In genomic region chr22:45831394-45831793, GRCh38 we compare ENCODE assay signal across 11 cellular contexts.
A peak's percentile ranks its signal among the peaks of the same experiment; 100 is the strongest.
DNase-seq lines count a peak whose midpoint lies in the region; ATAC-seq, FAIRE-seq and TF ChIP-seq lines count a peak whose summit lies in the region.
"Had no signal": no experiment of that assay in that cellular context is flagged by ENCODE, and none has a peak within 500 bp of the region (broad histone marks: within the 10 kb centered on the region; RNA-seq: fewer than 3 reads in every experiment).

No MANE protein-coding gene starts in this region.

- no peak overlapping the region for H4K5ac ChIP-seq in H1 (ENCODE audit: insufficient read length, low read depth, low read length)

- H3K27me3 ChIP-seq in MM.1S (replicated peaks; ENCODE audit: insufficient read depth, low read length) (no peaks in the 10 kb centered on the region), H1 (replicated peaks in 1 of 4; ENCODE audit: control insufficient read depth in 3 of 4, extremely low read depth in 1 of 4, insufficient read depth in 3 of 4, low read length in 3 of 4) (no peaks in the 10 kb centered on the region), parathyroid adenoma (ENCODE audit: control insufficient read depth, insufficient read depth, low read length) (no peaks in the 10 kb centered on the region)

- H2AK5ac ChIP-seq in H1 (ENCODE audit: low read depth, low read length) = no peak overlapping the region; the same call in 1 of the 2 replicates

- H3K9me3 ChIP-seq in MM.1S (replicated peaks; ENCODE audit: insufficient read depth, low read length) (no peaks in the 10 kb centered on the region), H1 (ENCODE audit: insufficient read depth in 2 of 2, low read depth in 1 of 2, low read length in 1 of 2) (no peaks in the 10 kb centered on the region), parathyroid adenoma (ENCODE audit: control insufficient read depth, low read length) (no peaks in the 10 kb centered on the region)

- H4K20me1 ChIP-seq in MM.1S (ENCODE audit: insufficient read depth, low read length) (no peaks in the 10 kb centered on the region), H1 (replicated peaks in 1 of 2; ENCODE audit: control insufficient read depth in 1 of 2, insufficient read depth in 2 of 2, low read length in 2 of 2) (peaks cover 4 to 6% of the 10 kb centered on the region in 2 experiments)

- H3K4ac ChIP-seq in H1 (replicated peaks; ENCODE audit: insufficient read length, low read depth, low read length) = no peak overlapping the region

- WGBS in H1 (ENCODE audit: extremely low coverage in 1 of 2, insufficient coverage in 1 of 2, insufficient read length in 1 of 2, insufficient replicate concordance in 2 of 2, low coverage in 1 of 2, low lambda C conversion rate in 2 of 2, missing lambda C conversion rate in 1 of 2), 2 experiments = 85% methylated on average over 2 of the region's 2 CpGs; no CpG with 5 or more reads in 1 of the 2 experiments

- no peak overlapping the region for H2BK120ac ChIP-seq in H1 (replicated peaks; ENCODE audit: low read depth, low read length)

- H3K4me1 ChIP-seq in MM.1S (ENCODE audit: low read length) (no peaks in the 10 kb centered on the region), H1 (replicated peaks in 1 of 4; ENCODE audit: control insufficient read depth in 3 of 4, insufficient read depth in 4 of 4, low read length in 3 of 4) (peaks cover 0 to 5% (median 0%) of the 10 kb centered on the region in 4 experiments; a peak in 1 of 7 replicates), parathyroid adenoma (no peaks in the 10 kb centered on the region)

- no peak overlapping the region for H2BK5ac ChIP-seq in H1 (ENCODE audit: low read depth, low read length)

- no peak overlapping the region for H2BK15ac ChIP-seq in H1 (ENCODE audit: low read length)

- no peak overlapping the region for H2BK12ac ChIP-seq in H1 (ENCODE audit: low read depth, low read length)

- H4K91ac ChIP-seq in H1 (replicated peaks; ENCODE audit: insufficient read length, low read length) = no peak overlapping the region

- peak; percentile 44 to 48 for TF ChIP-seq RAD21 in H1 (IDR thresholded peaks at IDR 0.05 in 1 of 2, conservative IDR thresholded peaks at IDR 0.05 in 1 of 2; ENCODE audit: low read depth in 2 of 2, low read length in 2 of 2)

- no peaks in the 10 kb centered on the region for H3K36me3 ChIP-seq in MM.1S (replicated peaks; ENCODE audit: insufficient read depth, low read length)
- peaks cover 0 to 10% (median 0%) of the 10 kb centered on the region in 4 experiments; a peak in 2 of 8 replicates for H3K36me3 ChIP-seq in H1 (ENCODE audit: control insufficient read depth in 2 of 4, insufficient read depth in 4 of 4, low read length in 3 of 4)
- no peaks in the 10 kb centered on the region for H3K36me3 ChIP-seq in parathyroid adenoma (ENCODE audit: control insufficient read depth, insufficient read depth, low read length)

- peak; percentile 54 for TF ChIP-seq CTCF in GM12864 (IDR thresholded peaks at IDR 0.05; ENCODE audit: low read depth, low read length, missing control alignments)
- peak; percentile 26; the same call in 1 of the 2 replicates for TF ChIP-seq CTCF in MM.1S (IDR thresholded peaks at IDR 0.05; ENCODE audit: low read length)
- peak in 2 of 3 experiments; percentile 15 to 45; a peak in 2 of 4 replicates for TF ChIP-seq CTCF in H1 (IDR thresholded peaks at IDR 0.05; ENCODE audit: control extremely low read depth in 1 of 3, insufficient read depth in 1 of 3, low read depth in 1 of 3, low read length in 3 of 3)
- peak; percentile 32 for TF ChIP-seq CTCF in parathyroid adenoma (IDR thresholded peaks at IDR 0.05)

- H2AFZ ChIP-seq in MM.1S (ENCODE audit: low read length) (no peak overlapping the region), H1 (ENCODE audit: low read length) (no peak overlapping the region), parathyroid adenoma (no peak overlapping the region)

- no peak overlapping the region for H3K9ac ChIP-seq in MM.1S (ENCODE audit: low read length)
- no peak overlapping the region for H3K9ac ChIP-seq in H1 (replicated peaks in 1 of 4; ENCODE audit: extremely low read depth in 1 of 4, low read depth in 3 of 4, low read length in 3 of 4)
- no peak overlapping the region for H3K9ac ChIP-seq in parathyroid adenoma

- CTCF ChIA-PET in H1 (lab: Charles Lee; ENCODE audit: partially characterized antibody) = interaction anchor here (0.7 to 3.1 kb wide), 23 partner anchors 9 to 202 kb away, joined by 3 to 15 read pairs (median 5); no protein-coding TSS in a partner anchor

- no peaks in the 10 kb centered on the region for H3K79me1 ChIP-seq in H1 (ENCODE audit: low read depth, low read length)

- H3K23me2 ChIP-seq in H1 (ENCODE audit: low read depth, low read length) = no peaks in the 10 kb centered on the region; the same call in 1 of the 2 replicates

- no peak for ATAC-seq in HG03432 (IDR thresholded peaks at IDR 0.05; ENCODE audit: unreplicated experiment)

- H3K23ac ChIP-seq in H1 (ENCODE audit: insufficient read length) = no peak overlapping the region

- no peak overlapping the region for H2BK20ac ChIP-seq in H1 (ENCODE audit: low read length)

- FAIRE-seq in H1 (lab: Jason Lieb, UNC) = no peak
- FAIRE-seq: GM12891 had no signal

- POLR2A ChIA-PET in H1 (lab: Charles Lee; ENCODE audit: partially characterized antibody) = no interaction called here

- no peak for DNase-seq in GM12864 (ENCODE audit: low read depth)
- DNase-seq in MM.1S = no peak
- no peak for DNase-seq in H1 (ENCODE audit: low read depth in 1 of 2, low spot score in 2 of 2)
- DNase-seq in activated T-cell treated with anti-CD3 and anti-CD28 coated beads, Interleukin-2, amount 50 U/mL, for 1 hour = no peak
- DNase-seq in NCI-H2227 treated with DMSO at 0.1 percent for 48 hours (lab: John Stamatoyannopoulos, UW) = no peak
- no peak for DNase-seq in NCI-H774 (lab: John Stamatoyannopoulos, UW)
- DNase-seq: activated B cell treated with CpG ODN at 0.5 μM for 24 hours, NCI-H524 treated with DMSO at 0.1 percent for 48 hours had no signal

- H3K56ac ChIP-seq in H1 (replicated peaks; ENCODE audit: insufficient read length, low read depth, low read length) = no peak overlapping the region

- H3K79me2 ChIP-seq in MM.1S (ENCODE audit: low read length) (no peaks in the 10 kb centered on the region), H1 (ENCODE audit: control insufficient read depth in 1 of 2, insufficient read depth in 2 of 2, low read length in 2 of 2) (no peaks in the 10 kb centered on the region), parathyroid adenoma (no peaks in the 10 kb centered on the region)

- H3K4me3 ChIP-seq in GM12864 (ENCODE audit: low read depth, low read length) (no peak overlapping the region), MM.1S (ENCODE audit: low read length) (no peak overlapping the region), H1 (ENCODE audit: extremely low read depth in 1 of 4, insufficient read depth in 2 of 4, low read depth in 3 of 4, low read length in 4 of 4) (no peak overlapping the region), parathyroid adenoma (ENCODE audit: low read depth, low read length) (no peak overlapping the region)

- H3K14ac ChIP-seq in H1 (ENCODE audit: insufficient read length) = no peak overlapping the region

- no peaks in the 10 kb centered on the region for H3K9me2 ChIP-seq in MM.1S (replicated peaks; ENCODE audit: insufficient read depth, low read length)

- H3F3A ChIP-seq in MM.1S (ENCODE audit: insufficient read depth, low read length) = no peaks in the 10 kb centered on the region

- no peak overlapping the region for H3K18ac ChIP-seq in H1 (ENCODE audit: extremely low read depth, low read length)

- no peak overlapping the region for H3K4me2 ChIP-seq in MM.1S (ENCODE audit: low read depth, low read length)
- H3K4me2 ChIP-seq in H1 (ENCODE audit: insufficient read depth in 1 of 2, low read depth in 2 of 2, low read length in 2 of 2) = no peak overlapping the region
- no peak overlapping the region for H3K4me2 ChIP-seq in parathyroid adenoma (ENCODE audit: low read length)

- no peak for TF ChIP-seq POLR2A in H1 (IDR thresholded peaks at IDR 0.05; ENCODE audit: control extremely low read depth in 1 of 2, low read depth in 2 of 2, low read length in 2 of 2)

- H4K8ac ChIP-seq in H1 (ENCODE audit: extremely low read depth, insufficient read depth, low read length) = no peak overlapping the region

- H3K27ac ChIP-seq in MM.1S (ENCODE audit: low read length) = no peak overlapping the region
- no peak overlapping the region for H3K27ac ChIP-seq in H1 (ENCODE audit: low read depth, low read length)
- no peak overlapping the region for H3K27ac ChIP-seq in parathyroid adenoma

- TF ChIP-seq EP300 in H1 (IDR thresholded peaks at IDR 0.05; ENCODE audit: borderline replicate concordance in 1 of 2, low read depth in 2 of 2, low read length in 2 of 2) = no peak

TF ChIP-seq in H1, 55 proteins besides CTCF, POLR2A, EP300 and RAD21:
- TF ChIP-seq CEBPB (IDR thresholded peaks at IDR 0.05; ENCODE audit: low read depth, low read length) (no peak), SIN3A (conservative IDR thresholded peaks at IDR 0.05 in 1 of 2, IDR thresholded peaks at IDR 0.05 in 1 of 2; ENCODE audit: low read depth in 1 of 2, low read length in 2 of 2) (no peak)
